8 cellular contexts compared by ENCODE assay signal in genomic region chr17:32659419-32659842, GRCh38.
DNase-seq lines count a peak whose midpoint lies in the region; ATAC-seq and TF ChIP-seq lines count a peak whose summit lies in the region.

No MANE protein-coding gene starts in this region.

- H3K18ac ChIP-seq in mesenchymal stem cell (ENCODE audit: low read depth in 1 of 2, low read length in 2 of 2): no peak overlapping the region

- no peak overlapping the region for H3K4me2 ChIP-seq in GM23248 (ENCODE audit: unreplicated experiment)
- H3K4me2 ChIP-seq in mesenchymal stem cell (ENCODE audit: low read length, poor library complexity, severe bottlenecking): no peak overlapping the region

- no peak overlapping the region for H4K8ac ChIP-seq in mesenchymal stem cell (ENCODE audit: low read length)

- no peak overlapping the region for H2AK5ac ChIP-seq in mesenchymal stem cell (ENCODE audit: low read length, severe bottlenecking)

- H3K23ac ChIP-seq in mesenchymal stem cell (ENCODE audit: low read length in 2 of 2): no peak overlapping the region

- WGBS in GM23248 (ENCODE audit: low coverage in 1 of 2, low lambda C conversion rate in 2 of 2, missing lambda C conversion rate in 2 of 2), 2 experiments: 33 to 39% methylated on average over 5 of the region's 5 CpGs
- WGBS in mesenchymal stem cell: 64% methylated on average over 4 of the region's 5 CpGs

- H3K27me3 ChIP-seq in AG04450 (ENCODE audit: control insufficient read depth, insufficient read depth, low read length) (no peaks in the 10 kb centered on the region), GM23248 (replicated peaks; ENCODE audit: insufficient read depth) (no peaks in the 10 kb centered on the region), mesenchymal stem cell (ENCODE audit: control insufficient read depth in 1 of 2, insufficient read depth in 1 of 2, low read length in 2 of 2) (no peaks in the 10 kb centered on the region)

- no peaks in the 10 kb centered on the region for H3K79me1 ChIP-seq in mesenchymal stem cell (replicated peaks; ENCODE audit: low read length, poor library complexity, severe bottlenecking)

- H3K9me2 ChIP-seq in GM23248 (ENCODE audit: insufficient read depth): no peaks in the 10 kb centered on the region

- H3K36me3 Mint-ChIP-seq in activated CD4-positive, alpha-beta memory T cell treated with anti-CD3 and anti-CD28 coated beads, Interleukin-2, amount 10 ng/mL, durations not matched to agents 7 days and 5 days (ENCODE audit: low read depth): no peaks in the 10 kb centered on the region
- H3K36me3 Mint-ChIP-seq in effector memory CD8-positive, alpha-beta T cell (ENCODE audit: insufficient read depth): peaks cover 4% of the 10 kb centered on the region

- peaks cover 14% of the 10 kb centered on the region; the same call in 1 of the 2 replicates for H3F3A ChIP-seq in GM23248 (ENCODE audit: insufficient read depth)

- H3K4me1 Mint-ChIP-seq in activated CD4-positive, alpha-beta memory T cell treated with anti-CD3 and anti-CD28 coated beads, Interleukin-2, amount 10 ng/mL, durations not matched to agents 7 days and 5 days: peaks cover 7% of the 10 kb centered on the region
- H3K4me1 Mint-ChIP-seq in effector memory CD8-positive, alpha-beta T cell (ENCODE audit: low read depth in 2 of 2): no peaks in the 10 kb centered on the region

- H3K4ac ChIP-seq in mesenchymal stem cell (ENCODE audit: low read depth in 1 of 2, low read length in 2 of 2): no peak overlapping the region

- no peaks in the 10 kb centered on the region for H3K9me3 Mint-ChIP-seq in activated CD4-positive, alpha-beta memory T cell treated with anti-CD3 and anti-CD28 coated beads, Interleukin-2, amount 10 ng/mL, durations not matched to agents 7 days and 5 days
- no peaks in the 10 kb centered on the region for H3K9me3 Mint-ChIP-seq in effector memory CD8-positive, alpha-beta T cell

- POLR2A ChIA-PET in AG04450 (lab: Yijun Ruan, JAX): no interaction called here
- POLR2A ChIA-PET in activated CD4-positive, alpha-beta memory T cell treated with anti-CD3 and anti-CD28 coated beads, Interleukin-2, amount 10 ng/mL, durations not matched to agents 7 days and 5 days (lab: Charles Lee): no interaction called here

- no peak overlapping the region for H4K91ac ChIP-seq in mesenchymal stem cell (ENCODE audit: low read length)

- H3K4me3 ChIP-seq in AG04450 (ENCODE audit: low read depth, low read length): no peak overlapping the region
- no peak overlapping the region for H3K4me3 ChIP-seq in GM23248
- no peak overlapping the region for H3K4me3 ChIP-seq in mesenchymal stem cell (ENCODE audit: insufficient read depth in 1 of 2, low read depth in 1 of 2, low read length in 2 of 2)

- H2BK15ac ChIP-seq in mesenchymal stem cell (ENCODE audit: low read depth, poor library complexity, severe bottlenecking): no peak overlapping the region

- H3K27ac Mint-ChIP-seq in activated CD4-positive, alpha-beta memory T cell treated with anti-CD3 and anti-CD28 coated beads, Interleukin-2, amount 10 ng/mL, durations not matched to agents 7 days and 5 days: no peak overlapping the region
- H3K27ac Mint-ChIP-seq in effector memory CD8-positive, alpha-beta T cell: no peak overlapping the region

- peaks cover 1% of the 10 kb centered on the region for H3K27me3 Mint-ChIP-seq in activated CD4-positive, alpha-beta memory T cell treated with anti-CD3 and anti-CD28 coated beads, Interleukin-2, amount 10 ng/mL, durations not matched to agents 7 days and 5 days
- H3K27me3 Mint-ChIP-seq in effector memory CD8-positive, alpha-beta T cell: no peaks in the 10 kb centered on the region

- H2AFZ ChIP-seq in GM23248 (no peak overlapping the region), mesenchymal stem cell (ENCODE audit: low read depth, low read length) (no peak overlapping the region)

- H2BK5ac ChIP-seq in mesenchymal stem cell (ENCODE audit: low read depth, low read length, poor library complexity, severe bottlenecking): no peak overlapping the region

- DNase-seq in AG04450 (ENCODE audit: low read depth, low spot score): no peak
- DNase-seq in GM23248: peak; percentile 64
- peak; percentile 67 to 75 for DNase-seq in NCI-H446 (lab: John Stamatoyannopoulos, UW)
- peak; percentile 73 for DNase-seq in activated CD4-positive, alpha-beta memory T cell treated with anti-CD3 and anti-CD28 coated beads, Interleukin-2, amount 10 ng/mL, durations not matched to agents 7 days and 5 days
- peak; percentile 55 to 72 (median 57) for DNase-seq in effector memory CD8-positive, alpha-beta T cell
- DNase-seq in mesenchymal stem cell: peak; percentile 58
- peak; percentile 21 to 37 for DNase-seq in stimulated activated CD8-positive, alpha-beta memory T cell treated with anti-CD3 and anti-CD28 coated beads, Interleukin-15, amount 100 ng/mL, for 48 hours (ENCODE audit: low read depth in 2 of 2)

- H3K4me1 ChIP-seq in GM23248 (ENCODE audit: insufficient read depth) (no peaks in the 10 kb centered on the region), mesenchymal stem cell (ENCODE audit: control insufficient read depth, insufficient read depth, low read depth, low read length) (no peaks in the 10 kb centered on the region)

- CTCF ChIA-PET in AG04450 (lab: Charles Lee): interaction anchor here (0.5 to 2.2 kb wide), 33 partner anchors 9 to 1928 kb away, joined by 3 to 16 read pairs (median 4); partner anchors contain the start of genes CDK5R1 and MYO1D
- CTCF ChIA-PET in activated CD4-positive, alpha-beta memory T cell treated with anti-CD3 and anti-CD28 coated beads, Interleukin-2, amount 10 ng/mL, durations not matched to agents 7 days and 5 days (lab: Charles Lee): interaction anchor here (0.6 to 2.2 kb wide), 26 partner anchors 9 to 400 kb away, joined by 3 to 18 read pairs (median 4); partner anchors contain the start of genes CDK5R1, MYO1D and PSMD11

- H3K9ac ChIP-seq in GM23248 (no peak overlapping the region), mesenchymal stem cell (ENCODE audit: low read length) (no peak overlapping the region)

- peak; percentile 54 for ATAC-seq in effector memory CD8-positive, alpha-beta T cell (replicated peaks)
- no peak for ATAC-seq in GM18520 (IDR thresholded peaks at IDR 0.05; ENCODE audit: unreplicated experiment)

- H3K14ac ChIP-seq in mesenchymal stem cell (ENCODE audit: low read length in 2 of 2): no peak overlapping the region

- H4K20me1 ChIP-seq in GM23248 (ENCODE audit: insufficient read depth): no peaks in the 10 kb centered on the region

- no peak overlapping the region for H2BK12ac ChIP-seq in mesenchymal stem cell (ENCODE audit: low read length in 2 of 2)

- H2BK120ac ChIP-seq in mesenchymal stem cell (ENCODE audit: low read depth, low read length): no peak overlapping the region

- H3K27ac ChIP-seq in AG04450 (ENCODE audit: low read depth, low read length) (no peak overlapping the region), GM23248 (no peak overlapping the region), mesenchymal stem cell (ENCODE audit: low read length, poor library complexity, severe bottlenecking) (no peak overlapping the region)

- H3K4me3 Mint-ChIP-seq in activated CD4-positive, alpha-beta memory T cell treated with anti-CD3 and anti-CD28 coated beads, Interleukin-2, amount 10 ng/mL, durations not matched to agents 7 days and 5 days: no peak overlapping the region
- no peak overlapping the region for H3K4me3 Mint-ChIP-seq in effector memory CD8-positive, alpha-beta T cell

- in situ Hi-C loops in GM23248 (cut with MboI): loop anchor here (25.0 kb wide), 1 partner anchor 253 kb away; no protein-coding TSS in a partner anchor

- H3K9me3 ChIP-seq in AG04450 (ENCODE audit: control insufficient read depth, insufficient read depth, low read length): no peaks in the 10 kb centered on the region
- H3K9me3 ChIP-seq in GM23248 (ENCODE audit: low read depth): no peaks in the 10 kb centered on the region
- H3K9me3 ChIP-seq in mesenchymal stem cell (ENCODE audit: control insufficient read depth, low read length): no peaks in the 10 kb centered on the region

- peak; percentile 96 for TF ChIP-seq CTCF in AG04450 (IDR thresholded peaks at IDR 0.05; ENCODE audit: low read depth, low read length)

- no peaks in the 10 kb centered on the region for H3K79me2 ChIP-seq in GM23248 (ENCODE audit: insufficient read depth)

- H3K36me3 ChIP-seq in GM23248 (ENCODE audit: low read depth) (peaks cover 14% of the 10 kb centered on the region; the same call in 1 of the 2 replicates), mesenchymal stem cell (ENCODE audit: control insufficient read depth in 1 of 2, insufficient read depth in 2 of 2, low read depth in 1 of 2, low read length in 2 of 2) (peaks cover 0 to 50% of the 10 kb centered on the region in 2 experiments)
